ENCODE assay signal across 9 cellular contexts in the genomic region with DNA sequence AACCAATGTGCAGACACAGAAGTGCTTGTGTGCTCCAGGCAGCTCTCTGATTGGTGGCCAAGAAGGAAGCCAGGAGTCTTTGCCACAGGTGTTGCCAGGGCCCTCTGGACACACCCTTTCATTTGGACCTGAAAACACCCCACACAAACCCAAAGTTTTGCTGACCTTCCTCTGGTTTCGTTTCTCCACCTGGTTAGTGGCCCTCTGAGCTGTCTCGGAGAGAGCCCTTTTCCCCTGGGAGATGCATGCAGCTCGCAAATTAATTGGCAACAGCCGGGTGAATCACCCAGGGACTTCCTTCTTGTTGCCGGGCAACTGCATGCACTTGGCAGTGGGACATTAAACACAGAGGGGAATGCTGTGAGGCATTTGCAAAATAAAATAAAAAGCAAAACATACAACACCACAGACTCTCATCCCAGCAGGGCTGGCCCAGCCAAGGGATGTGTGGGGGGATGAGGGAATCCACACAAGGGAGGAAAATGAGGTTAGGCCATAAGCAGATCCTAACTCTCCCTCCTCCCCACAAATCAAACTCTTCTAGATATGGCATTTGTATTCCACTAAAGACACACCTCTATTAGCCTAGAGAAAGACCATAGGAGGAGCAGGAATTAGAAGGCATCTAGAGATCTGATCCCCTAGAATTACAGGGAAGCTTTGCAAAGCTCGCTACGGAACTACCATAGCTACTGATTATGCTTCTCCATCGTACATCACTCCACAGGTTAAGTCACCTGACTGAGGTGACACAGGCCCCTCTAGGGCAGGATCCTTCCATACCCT.
DNase-seq lines count a peak whose midpoint lies in the region; ATAC-seq and TF ChIP-seq lines count a peak whose summit lies in the region.
"Had no signal": no experiment of that assay in that cellular context is flagged by ENCODE, and none has a peak within 500 bp of the region (broad histone marks: within the 10 kb centered on the region; RNA-seq: fewer than 3 reads in every experiment).

No MANE protein-coding gene starts in this region.

- H3K9ac ChIP-seq in NT2/D1 (ENCODE audit: insufficient read length, low read depth), result no peak overlapping the region
- H3K9ac ChIP-seq in neural cell (ENCODE audit: low read length), result no peak overlapping the region

- H3K9me3 ChIP-seq in NT2/D1 (ENCODE audit: insufficient read depth, low read length) (no peaks in the 10 kb centered on the region), neural cell (ENCODE audit: low read length) (no peaks in the 10 kb centered on the region)

- H3K36me3 ChIP-seq in NT2/D1 (ENCODE audit: insufficient read depth, insufficient read length, low read length), result no peaks in the 10 kb centered on the region
- no peaks in the 10 kb centered on the region for H3K36me3 ChIP-seq in neural cell (ENCODE audit: insufficient read depth, low read length)

- no peak overlapping the region for H3K27ac ChIP-seq in neural cell (ENCODE audit: low read length)

- no peaks in the 10 kb centered on the region for H3F3A ChIP-seq in neural cell (ENCODE audit: insufficient read depth, low read length, poor library complexity, severe bottlenecking)

- H3K27me3 Mint-ChIP-seq in endothelial cell (ENCODE audit: unreplicated experiment), result peaks cover 7% of the 10 kb centered on the region
- peaks cover 2% of the 10 kb centered on the region for H3K27me3 Mint-ChIP-seq in activated T-cell treated with anti-CD3 and anti-CD28 coated beads, Interleukin-2, amount 50 U/mL, for 4 hours (ENCODE audit: low read depth)

- no peaks in the 10 kb centered on the region for H3K9me2 ChIP-seq in neural cell (ENCODE audit: insufficient read depth, low read length)

- H3K9me3 Mint-ChIP-seq in endothelial cell (ENCODE audit: unreplicated experiment), result no peaks in the 10 kb centered on the region
- no peaks in the 10 kb centered on the region for H3K9me3 Mint-ChIP-seq in activated T-cell treated with anti-CD3 and anti-CD28 coated beads, Interleukin-2, amount 50 U/mL, for 4 hours

- TF ChIP-seq CTCF in epithelial cell of proximal tubule (conservative IDR thresholded peaks at IDR 0.05; ENCODE audit: low read depth, low read length), result no peak
- no peak for TF ChIP-seq CTCF in neural cell (IDR thresholded peaks at IDR 0.05; ENCODE audit: poor library complexity, severe bottlenecking)
- no peak for TF ChIP-seq CTCF in endothelial cell (IDR thresholded peaks at IDR 0.05; ENCODE audit: unreplicated experiment)

- H3K4me2 ChIP-seq in neural cell (ENCODE audit: low read length), result no peak overlapping the region

- TF ChIP-seq EP300 in neural cell (conservative IDR thresholded peaks at IDR 0.05; ENCODE audit: poor library complexity, severe bottlenecking), result no peak

- H3K27me3 ChIP-seq in NT2/D1 (ENCODE audit: insufficient read depth, insufficient read length) (no peaks in the 10 kb centered on the region), neural cell (ENCODE audit: insufficient read depth, low read depth, low read length) (no peaks in the 10 kb centered on the region)

- no peaks in the 10 kb centered on the region for H3K36me3 Mint-ChIP-seq in endothelial cell (ENCODE audit: low read depth, unreplicated experiment)
- no peaks in the 10 kb centered on the region for H3K36me3 Mint-ChIP-seq in activated T-cell treated with anti-CD3 and anti-CD28 coated beads, Interleukin-2, amount 50 U/mL, for 4 hours (ENCODE audit: insufficient read depth)

- no peaks in the 10 kb centered on the region for H4K20me1 ChIP-seq in neural cell (ENCODE audit: insufficient read depth)

- no peaks in the 10 kb centered on the region for H3K79me2 ChIP-seq in neural cell (replicated peaks; ENCODE audit: insufficient read depth, low read length)

- DNase-seq in D341Med (ENCODE audit: low spot score) (peak; percentile 91), NT2/D1 (ENCODE audit: low read depth, low spot score) (peak; percentile 20), epithelial cell of proximal tubule (ENCODE audit: low read depth) (peak; percentile 86), endothelial cell (ENCODE audit: low spot score) (no peak)
- DNase-seq in activated T-cell treated with anti-CD3 and anti-CD28 coated beads, Interleukin-2, amount 50 U/mL, for 4 hours, result no peak

- no peak overlapping the region for H3K4me3 ChIP-seq in NT2/D1 (ENCODE audit: insufficient read length, low read depth)
- peak overlapping the region; percentile 25 for H3K4me3 ChIP-seq in epithelial cell of proximal tubule (ENCODE audit: low read depth, low read length)
- H3K4me3 ChIP-seq in neural cell (ENCODE audit: low read length), result peak overlapping the region; percentile 14
- H3K4me3 ChIP-seq: K562 had no signal

- no peak for TF ChIP-seq RAD21 in neural cell (conservative IDR thresholded peaks at IDR 0.05)

- peak; percentile 66 for ATAC-seq in GM21515 (IDR thresholded peaks at IDR 0.05; ENCODE audit: unreplicated experiment)
- ATAC-seq in HG03575 (IDR thresholded peaks at IDR 0.05; ENCODE audit: extremely low read depth, insufficient number of reproducible peaks, low FRiP score, unreplicated experiment), result peak; percentile 81
- no peak for ATAC-seq in activated T-cell treated with anti-CD3 and anti-CD28 coated beads, Interleukin-2, amount 50 U/mL, for 4 hours
- ATAC-seq: K562 had no signal

- no peaks in the 10 kb centered on the region for H3K4me1 ChIP-seq in NT2/D1 (ENCODE audit: insufficient read depth, insufficient read length)

- no peaks in the 10 kb centered on the region for H3K4me1 Mint-ChIP-seq in endothelial cell (ENCODE audit: unreplicated experiment)
- no peaks in the 10 kb centered on the region for H3K4me1 Mint-ChIP-seq in activated T-cell treated with anti-CD3 and anti-CD28 coated beads, Interleukin-2, amount 50 U/mL, for 4 hours (ENCODE audit: low read depth)

- no peak overlapping the region for H3K27ac Mint-ChIP-seq in endothelial cell (ENCODE audit: unreplicated experiment)

- no peak overlapping the region for H2AFZ ChIP-seq in neural cell (ENCODE audit: low read depth, low read length)

- H3K4me3 Mint-ChIP-seq in endothelial cell (ENCODE audit: unreplicated experiment), result no peak overlapping the region
- no peak overlapping the region for H3K4me3 Mint-ChIP-seq in activated T-cell treated with anti-CD3 and anti-CD28 coated beads, Interleukin-2, amount 50 U/mL, for 4 hours

TF ChIP-seq in neural cell, 6 proteins besides CTCF, POLR2A, EP300 and RAD21:
- TF ChIP-seq SMC3 (conservative IDR thresholded peaks at IDR 0.05; ENCODE audit: poor library complexity) (no peak), EZH2 (IDR thresholded peaks at IDR 0.05; ENCODE audit: borderline replicate concordance, insufficient read depth, low read length, poor library complexity, severe bottlenecking) (no peak), TAF1 (IDR thresholded peaks at IDR 0.05; ENCODE audit: low read depth) (no peak), POLR2AphosphoS5 (IDR thresholded peaks at IDR 0.05) (no peak), MXI1 (conservative IDR thresholded peaks at IDR 0.05; ENCODE audit: poor library complexity, severe bottlenecking) (no peak)
- TF ChIP-seq, protein P1, sequence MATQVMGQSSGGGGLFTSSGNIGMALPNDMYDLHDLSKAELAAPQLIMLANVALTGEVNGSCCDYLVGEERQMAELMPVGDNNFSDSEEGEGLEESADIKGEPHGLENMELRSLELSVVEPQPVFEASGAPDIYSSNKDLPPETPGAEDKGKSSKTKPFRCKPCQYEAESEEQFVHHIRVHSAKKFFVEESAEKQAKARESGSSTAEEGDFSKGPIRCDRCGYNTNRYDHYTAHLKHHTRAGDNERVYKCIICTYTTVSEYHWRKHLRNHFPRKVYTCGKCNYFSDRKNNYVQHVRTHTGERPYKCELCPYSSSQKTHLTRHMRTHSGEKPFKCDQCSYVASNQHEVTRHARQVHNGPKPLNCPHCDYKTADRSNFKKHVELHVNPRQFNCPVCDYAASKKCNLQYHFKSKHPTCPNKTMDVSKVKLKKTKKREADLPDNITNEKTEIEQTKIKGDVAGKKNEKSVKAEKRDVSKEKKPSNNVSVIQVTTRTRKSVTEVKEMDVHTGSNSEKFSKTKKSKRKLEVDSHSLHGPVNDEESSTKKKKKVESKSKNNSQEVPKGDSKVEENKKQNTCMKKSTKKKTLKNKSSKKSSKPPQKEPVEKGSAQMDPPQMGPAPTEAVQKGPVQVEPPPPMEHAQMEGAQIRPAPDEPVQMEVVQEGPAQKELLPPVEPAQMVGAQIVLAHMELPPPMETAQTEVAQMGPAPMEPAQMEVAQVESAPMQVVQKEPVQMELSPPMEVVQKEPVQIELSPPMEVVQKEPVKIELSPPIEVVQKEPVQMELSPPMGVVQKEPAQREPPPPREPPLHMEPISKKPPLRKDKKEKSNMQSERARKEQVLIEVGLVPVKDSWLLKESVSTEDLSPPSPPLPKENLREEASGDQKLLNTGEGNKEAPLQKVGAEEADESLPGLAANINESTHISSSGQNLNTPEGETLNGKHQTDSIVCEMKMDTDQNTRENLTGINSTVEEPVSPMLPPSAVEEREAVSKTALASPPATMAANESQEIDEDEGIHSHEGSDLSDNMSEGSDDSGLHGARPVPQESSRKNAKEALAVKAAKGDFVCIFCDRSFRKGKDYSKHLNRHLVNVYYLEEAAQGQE (IDR thresholded peaks at IDR 0.05; ENCODE audit: borderline replicate concordance), result no peak

Comparison
In these comparisons a context has a peak if more than half of its experiments do, and no peak if none do; other contexts are left out.
1. DNase-seq: peak in D341Med (single experiment), NT2/D1 (single experiment) and epithelial cell of proximal tubule (single experiment); none in endothelial cell (single experiment) and activated T-cell treated with anti-CD3 and anti-CD28 coated beads, Interleukin-2, amount 50 U/mL, for 4 hours (single experiment).
2. ATAC-seq: peak in GM21515 (single experiment) and HG03575 (single experiment); none in activated T-cell treated with anti-CD3 and anti-CD28 coated beads, Interleukin-2, amount 50 U/mL, for 4 hours (0 of 2).